In the genomic region with DNA sequence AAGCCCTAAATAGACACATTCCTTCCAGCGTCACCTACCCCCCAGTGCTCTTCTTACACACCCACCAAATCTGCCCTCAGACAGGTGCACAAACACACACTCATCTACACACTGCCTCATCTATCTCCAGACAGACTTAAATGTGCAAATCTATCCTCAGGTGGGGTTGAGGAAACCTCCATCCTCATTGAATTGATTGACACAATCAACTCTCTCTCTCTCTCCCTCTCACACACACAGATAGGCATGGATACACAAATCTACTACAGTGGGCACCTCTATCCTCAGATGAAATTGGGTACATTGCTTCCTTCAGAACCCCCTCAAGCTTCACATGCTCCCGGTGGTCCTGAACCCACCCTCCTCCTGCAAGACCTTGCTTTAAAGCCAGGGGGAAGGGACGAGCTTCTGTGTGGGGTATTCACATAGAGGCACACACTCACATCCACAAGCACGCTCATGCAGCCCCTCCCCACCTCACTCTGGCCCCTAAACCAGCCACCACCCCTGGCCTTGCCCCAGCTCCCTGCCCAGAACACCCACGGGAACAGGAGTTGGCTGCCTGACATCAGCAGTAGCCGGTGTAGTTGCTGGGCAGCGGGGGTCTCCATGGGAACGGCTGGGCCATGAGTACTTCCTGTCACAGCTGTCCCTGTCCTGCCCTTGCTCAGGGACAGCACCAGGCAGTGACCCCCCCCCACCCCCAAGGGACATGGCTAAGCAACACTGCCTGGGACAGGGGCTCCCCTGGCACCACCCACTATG, we compare ENCODE assay signal across 10 cellular contexts. TPM values are rescaled to one million over a fixed set of nuclear protein-coding genes. Genes with fewer than 3 reads are reported as not detected.
DNase-seq lines count a peak whose midpoint lies in the region; ATAC-seq, FAIRE-seq and TF ChIP-seq lines count a peak whose summit lies in the region.
"Had no signal": no experiment of that assay in that cellular context is flagged by ENCODE, and none has a peak within 500 bp of the region (broad histone marks: within the 10 kb centered on the region; RNA-seq: fewer than 3 reads in every experiment).

No MANE protein-coding gene starts in this region.

- H3K27ac ChIP-seq in temporal lobe (ENCODE audit: low read depth, low read length), result peak overlapping the region; percentile 41
- H3K27ac ChIP-seq: A549, lower lobe of right lung had no signal

- no peak overlapping the region for H3K27ac Mint-ChIP-seq in activated T-cell treated with anti-CD3 and anti-CD28 coated beads, Interleukin-2, amount 50 U/mL, for 72 hours

- H3K4me1 Mint-ChIP-seq in activated T-cell treated with anti-CD3 and anti-CD28 coated beads, Interleukin-2, amount 50 U/mL, for 72 hours (ENCODE audit: low read depth), result no peaks in the 10 kb centered on the region

- H3K27me3 Mint-ChIP-seq in activated T-cell treated with anti-CD3 and anti-CD28 coated beads, Interleukin-2, amount 50 U/mL, for 72 hours (ENCODE audit: low read depth), result peaks cover 9% of the 10 kb centered on the region

- no peak overlapping the region for H3K4me3 Mint-ChIP-seq in activated T-cell treated with anti-CD3 and anti-CD28 coated beads, Interleukin-2, amount 50 U/mL, for 72 hours

- FAIRE-seq in GM19239 (lab: Jason Lieb, UNC), result no peak
- FAIRE-seq: A549 had no signal

- peak; percentile 48 to 64 for ATAC-seq in left cardiac atrium
- ATAC-seq in activated T-cell treated with anti-CD3 and anti-CD28 coated beads, Interleukin-2, amount 50 U/mL, for 72 hours (replicated peaks in 1 of 2), result no peak
- ATAC-seq: A549, lower lobe of right lung had no signal

- H3K9me3 Mint-ChIP-seq in activated T-cell treated with anti-CD3 and anti-CD28 coated beads, Interleukin-2, amount 50 U/mL, for 72 hours, result no peaks in the 10 kb centered on the region

- DNase-seq in NCI-H146 (lab: John Stamatoyannopoulos, UW) (peak; percentile 27), NCI-H146 treated with DMSO at 0.1 percent for 48 hours (lab: John Stamatoyannopoulos, UW; ENCODE audit: unreplicated experiment) (no peak), SHP77 treated with DMSO at 0.1 percent for 48 hours (lab: John Stamatoyannopoulos, UW) (peak; percentile 48), left cardiac atrium (peak; percentile 75), GM19239 (ENCODE audit: insufficient read length, low spot score) (no peak), foreskin fibroblast (no peak)
- no peak for DNase-seq in activated T-cell treated with anti-CD3 and anti-CD28 coated beads, Interleukin-2, amount 50 U/mL, for 72 hours
- DNase-seq: lower lobe of right lung had no signal

- intact Hi-C loops in left cardiac atrium (cut with DNase I), result no loop called here

- H3K4me3 ChIP-seq in foreskin fibroblast (ENCODE audit: low read depth in 1 of 2, low read length in 2 of 2), result no peak overlapping the region
- H3K4me3 ChIP-seq: A549, lower lobe of right lung had no signal

- no peaks in the 10 kb centered on the region for H3K36me3 Mint-ChIP-seq in activated T-cell treated with anti-CD3 and anti-CD28 coated beads, Interleukin-2, amount 50 U/mL, for 72 hours (ENCODE audit: insufficient read depth in 2 of 2)

- TF ChIP-seq CTCF in foreskin fibroblast (IDR thresholded peaks at IDR 0.05; ENCODE audit: low read depth, low read length), result no peak

RNA-seq across cellular contexts. Expression of gene PCDH1, which starts 22.8 kb away (rescaled TPM):
- total RNA-seq in left cardiac atrium (10 to 100 TPM; 20.7 to 36.0 TPM), temporal lobe (49.2 TPM)
- total RNA-seq in activated T-cell treated with anti-CD3 and anti-CD28 coated beads, Interleukin-2, amount 50 U/mL, for 72 hours, result under 1 TPM in 1 of 2 donors, not detected in 1; 0.25 TPM

Comparison
In these comparisons a context has a peak if more than half of its experiments do, and no peak if none do; other contexts are left out.
1. DNase-seq: peak in NCI-H146 (single experiment), SHP77 treated with DMSO at 0.1 percent for 48 hours (single experiment) and left cardiac atrium (single experiment); none in NCI-H146 treated with DMSO at 0.1 percent for 48 hours (single experiment), activated T-cell treated with anti-CD3 and anti-CD28 coated beads, Interleukin-2, amount 50 U/mL, for 72 hours (0 of 2), GM19239 (single experiment) and foreskin fibroblast (0 of 2).
2. ATAC-seq: peak in left cardiac atrium (2 of 2); none in activated T-cell treated with anti-CD3 and anti-CD28 coated beads, Interleukin-2, amount 50 U/mL, for 72 hours (0 of 2).
3. RNA of gene PCDH1, which starts 22.8 kb away (total RNA-seq): 49.2 TPM in temporal lobe (single experiment) and 20.7 to 36.0 TPM in left cardiac atrium; 0.25 TPM in activated T-cell treated with anti-CD3 and anti-CD28 coated beads, Interleukin-2, amount 50 U/mL, for 72 hours; every median in the first group is over 10 times any median in the second.